Comparison of ENCODE assay signal across 2 cellular contexts in genomic region chr6:98203170-98203806, GRCh38.
TF ChIP-seq lines count a peak whose summit lies in the region.

No MANE protein-coding gene starts in this region.

TF ChIP-seq in IMR-90, 13 proteins besides CTCF, POLR2A, EP300 and RAD21 (continued from another document):
- no peak for TF ChIP-seq RCOR1 (IDR thresholded peaks at IDR 0.05; ENCODE audit: insufficient replicate concordance, low read length)
TF ChIP-seq in IMR-90: peak in this region for 0.

TF ChIP-seq in SK-N-SH treated with all-trans-retinoic acid at 6 μM for 48 hours, 23 proteins besides CTCF, POLR2A, EP300 and RAD21 (continued from another document):
- TF ChIP-seq PATZ1 (CRISPR knock-in tag; IDR thresholded peaks at IDR 0.05; ENCODE audit: borderline replicate concordance) (no peak), ZNF8 (CRISPR knock-in tag; IDR thresholded peaks at IDR 0.05) (no peak), ZFP3 (CRISPR knock-in tag; IDR thresholded peaks at IDR 0.05) (no peak), ZNF565 (CRISPR knock-in tag; conservative IDR thresholded peaks at IDR 0.05; ENCODE audit: low read depth) (no peak), ZC3H10 (CRISPR knock-in tag; IDR thresholded peaks at IDR 0.05) (no peak), ZFP30 (CRISPR knock-in tag; IDR thresholded peaks at IDR 0.05) (no peak), ARNTL (CRISPR knock-in tag; IDR thresholded peaks at IDR 0.05; ENCODE audit: borderline replicate concordance, low read depth) (no peak), BACH2 (CRISPR knock-in tag; IDR thresholded peaks at IDR 0.05; ENCODE audit: borderline replicate concordance) (no peak), ISL1 (CRISPR knock-in tag; IDR thresholded peaks at IDR 0.05) (no peak), RARB (CRISPR knock-in tag; IDR thresholded peaks at IDR 0.05) (no peak), CSDC2 (CRISPR knock-in tag; IDR thresholded peaks at IDR 0.05) (no peak)
- TF ChIP-seq, protein P1, sequence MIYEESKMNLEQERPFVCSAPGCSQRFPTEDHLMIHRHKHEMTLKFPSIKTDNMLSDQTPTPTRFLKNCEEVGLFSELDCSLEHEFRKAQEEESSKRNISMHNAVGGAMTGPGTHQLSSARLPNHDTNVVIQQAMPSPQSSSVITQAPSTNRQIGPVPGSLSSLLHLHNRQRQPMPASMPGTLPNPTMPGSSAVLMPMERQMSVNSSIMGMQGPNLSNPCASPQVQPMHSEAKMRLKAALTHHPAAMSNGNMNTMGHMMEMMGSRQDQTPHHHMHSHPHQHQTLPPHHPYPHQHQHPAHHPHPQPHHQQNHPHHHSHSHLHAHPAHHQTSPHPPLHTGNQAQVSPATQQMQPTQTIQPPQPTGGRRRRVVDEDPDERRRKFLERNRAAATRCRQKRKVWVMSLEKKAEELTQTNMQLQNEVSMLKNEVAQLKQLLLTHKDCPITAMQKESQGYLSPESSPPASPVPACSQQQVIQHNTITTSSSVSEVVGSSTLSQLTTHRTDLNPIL (CRISPR knock-in tag; IDR thresholded peaks at IDR 0.05; ENCODE audit: low read depth), result no peak
TF ChIP-seq in SK-N-SH treated with all-trans-retinoic acid at 6 μM for 48 hours: peak in this region for 0.
